Comparison of ENCODE assay signal across 1 cellular context in genomic region chr17:17304521-17304985, GRCh38.
TF ChIP-seq lines count a peak whose summit lies in the region.

No MANE protein-coding gene starts in this region.

TF ChIP-seq in K562, 482 proteins besides CTCF, POLR2A, EP300 and RAD21 (continued from another document and continues in another):
- TF ChIP-seq RREB1 (CRISPR knock-in tag; IDR thresholded peaks at IDR 0.05) (no peak), ZC3H4 (CRISPR knock-in tag; IDR thresholded peaks at IDR 0.05; ENCODE audit: borderline replicate concordance) (no peak), NFRKB (IDR thresholded peaks at IDR 0.05; ENCODE audit: low read depth) (no peak), MBD1 (CRISPR knock-in tag; IDR thresholded peaks at IDR 0.05) (no peak), HMGN3 (IDR thresholded peaks at IDR 0.05; ENCODE audit: borderline replicate concordance, extremely low read depth, insufficient read length, low read depth, low read length) (no peak), SMARCE1 (IDR thresholded peaks at IDR 0.05) (peak; percentile 56; the same call in 1 of the 2 replicates), ETV6 (IDR thresholded peaks at IDR 0.05; ENCODE audit: borderline replicate concordance in 1 of 2, low read depth in 2 of 2, low read length in 1 of 2) (no peak), ETV6 (CRISPR knock-in tag; IDR thresholded peaks at IDR 0.05; ENCODE audit: borderline replicate concordance) (no peak), IFI16 (CRISPR knock-in tag; IDR thresholded peaks at IDR 0.05) (no peak), HNRNPUL1 (IDR thresholded peaks at IDR 0.05; ENCODE audit: low read length) (no peak), TAL1 (IDR thresholded peaks at IDR 0.05) (peak; percentile 92), RCOR1 (IDR thresholded peaks at IDR 0.05; ENCODE audit: borderline replicate concordance in 1 of 2, low read depth in 2 of 2, low read length in 2 of 2) (0 out of 4 replicates have a peak, but pooled peaks of 1 of the 2 experiments have one; percentile 43), FUS (optimal IDR thresholded peaks at IDR 0.05; ENCODE audit: low read depth, low read length) (no peak), ZNF707 (CRISPR knock-in tag; conservative IDR thresholded peaks at IDR 0.05) (no peak), NBN (IDR thresholded peaks at IDR 0.05; ENCODE audit: low read depth) (no peak), ZNF609 (CRISPR knock-in tag; IDR thresholded peaks at IDR 0.05; ENCODE audit: borderline replicate concordance) (no peak), LEF1 (IDR thresholded peaks at IDR 0.05) (peak; percentile 67), PKNOX1 (IDR thresholded peaks at IDR 0.05) (no peak; the same call in 1 of the 2 replicates), HDAC2 (IDR thresholded peaks at IDR 0.05) (peak; percentile 15; the same call in 1 of the 2 replicates), ZNF583 (CRISPR knock-in tag; IDR thresholded peaks at IDR 0.05) (no peak), ATF3 (IDR thresholded peaks at IDR 0.05) (no peak), ATF3 (CRISPR knock-in tag; conservative IDR thresholded peaks at IDR 0.05) (no peak), CBX8 (IDR thresholded peaks at IDR 0.05; ENCODE audit: borderline replicate concordance, extremely low read depth, low read depth, low read length, poor library complexity, severe bottlenecking) (no peak), STAT5A (IDR thresholded peaks at IDR 0.05; ENCODE audit: borderline replicate concordance, low read length) (peak; percentile 71), ZNF740 (CRISPR knock-in tag; IDR thresholded peaks at IDR 0.05) (no peak), ZNF740 (tag; IDR thresholded peaks at IDR 0.05) (no peak), ZBTB26 (CRISPR knock-in tag; IDR thresholded peaks at IDR 0.05) (no peak), HES1 (IDR thresholded peaks at IDR 0.05; ENCODE audit: low read depth) (peak; percentile 27; the same call in 1 of the 2 replicates), CTBP1 (IDR thresholded peaks at IDR 0.05; ENCODE audit: borderline replicate concordance) (peak; percentile 61; the same call in 1 of the 2 replicates), DEAF1 (CRISPR knock-in tag; IDR thresholded peaks at IDR 0.05) (no peak), SOX6 (IDR thresholded peaks at IDR 0.05) (peak; percentile 84), HSF4 (CRISPR knock-in tag; IDR thresholded peaks at IDR 0.05; ENCODE audit: borderline replicate concordance) (no peak), TRIM24 (IDR thresholded peaks at IDR 0.05) (peak; percentile 15 to 68; a peak in 2 of 4 replicates)
